In genomic region chr2:37554157-37554515, GRCh38 we compare ENCODE assay signal across 19 cellular contexts.
DNase-seq lines count a peak whose midpoint lies in the region; ATAC-seq, FAIRE-seq and TF ChIP-seq lines count a peak whose summit lies in the region.
"Had no signal": no experiment of that assay in that cellular context is flagged by ENCODE, and none has a peak within 500 bp of the region (broad histone marks: within the 10 kb centered on the region; RNA-seq: fewer than 3 reads in every experiment).

No MANE protein-coding gene starts in this region.

- TF ChIP-seq POLR2A in K562 (conservative IDR thresholded peaks at IDR 0.05): no peak

- no peak overlapping the region for H3K27ac ChIP-seq in K562 (ENCODE audit: extremely low read depth, low read depth, low read length)

- FAIRE-seq in K562 (lab: Jason Lieb, UNC): no peak
- FAIRE-seq: GM19239, H1 had no signal

- TF ChIP-seq CTCF in BE2C (IDR thresholded peaks at IDR 0.05; ENCODE audit: low read depth, low read length): no peak
- TF ChIP-seq CTCF in K562 (IDR thresholded peaks at IDR 0.05 in 2 of 3, conservative IDR thresholded peaks at IDR 0.05 in 1 of 3; ENCODE audit: insufficient read depth in 2 of 3, low read depth in 1 of 3, low read length in 3 of 3): no peak

- no peak overlapping the region for H3K4me2 ChIP-seq in K562 (ENCODE audit: insufficient read depth, low read length)

- BruUV-seq in K562 (replicated peaks; lab: Mats Ljungman, UMichigan): no TSS peak

- no peaks in the 10 kb centered on the region for H3K9me3 ChIP-seq in BE2C
- H3K9me3 ChIP-seq in K562 (replicated peaks; ENCODE audit: control insufficient read depth, insufficient read depth, low read depth, low read length): no peaks in the 10 kb centered on the region

- H3K4me1 Mint-ChIP-seq in activated T-helper 1 cell treated with anti-CD3 and anti-CD28 coated beads, Interleukin-12 subunit alpha, Interleukin-12 subunit beta, Interleukin-2, Interleukin-4 antibody, amounts not matched to agents 30 ng/mL and 10 ng/mL and 1 ng/mL, durations not matched to agents 14 hours and 24 hours and 36 hours (ENCODE audit: low read depth): peaks cover 11% of the 10 kb centered on the region

- peak; percentile 73; the same call in 2 of the 3 replicates for ATAC-seq in SK-N-SH treated with all-trans-retinoic acid at 6 μM for 48 hours
- ATAC-seq in K562: no peak

- H3K27me3 ChIP-seq in BE2C (no peaks in the 10 kb centered on the region), K562 (ENCODE audit: control insufficient read depth in 2 of 2, insufficient read depth in 2 of 2, low read length in 2 of 2) (no peaks in the 10 kb centered on the region)

- CTCF ChIA-PET in K562 (lab: Yijun Ruan, JAX; ENCODE audit: low intra/inter-chr PET ratio): no interaction called here

- intact Hi-C loops in K562 (cut with micrococcal nuclease): no loop called here
- intact Hi-C loops in activated T-helper 1 cell treated with anti-CD3 and anti-CD28 coated beads, Interleukin-12 subunit alpha, Interleukin-12 subunit beta, Interleukin-2, Interleukin-4 antibody, amounts not matched to agents 30 ng/mL and 10 ng/mL and 1 ng/mL, durations not matched to agents 14 hours and 24 hours and 36 hours (cut with micrococcal nuclease): no loop called here

- no peak overlapping the region for H3K4me3 Mint-ChIP-seq in activated T-helper 1 cell treated with anti-CD3 and anti-CD28 coated beads, Interleukin-12 subunit alpha, Interleukin-12 subunit beta, Interleukin-2, Interleukin-4 antibody, amounts not matched to agents 30 ng/mL and 10 ng/mL and 1 ng/mL, durations not matched to agents 14 hours and 24 hours and 36 hours

- 10% methylated on average over 2 of the region's 2 CpGs for WGBS in K562 (ENCODE audit: insufficient coverage, low coverage, missing lambda C conversion rate)

- no peaks in the 10 kb centered on the region for H3K9me1 ChIP-seq in K562 (ENCODE audit: control insufficient read depth, insufficient read depth, low read length)

- H3K4me1 ChIP-seq in BE2C: peaks cover 34% of the 10 kb centered on the region
- peaks cover 0 to 9% of the 10 kb centered on the region in 2 experiments; a peak in 2 of 5 replicates for H3K4me1 ChIP-seq in K562 (replicated peaks in 1 of 2; ENCODE audit: control insufficient read depth in 2 of 2, insufficient read depth in 2 of 2, low read length in 2 of 2)

- H4K20me1 ChIP-seq in K562 (replicated peaks; ENCODE audit: control insufficient read depth, insufficient read depth, low read length): no peaks in the 10 kb centered on the region

- H3K27me3 Mint-ChIP-seq in activated T-helper 1 cell treated with anti-CD3 and anti-CD28 coated beads, Interleukin-12 subunit alpha, Interleukin-12 subunit beta, Interleukin-2, Interleukin-4 antibody, amounts not matched to agents 30 ng/mL and 10 ng/mL and 1 ng/mL, durations not matched to agents 14 hours and 24 hours and 36 hours (ENCODE audit: insufficient read depth): no peaks in the 10 kb centered on the region

- no peak overlapping the region for H3K27ac Mint-ChIP-seq in activated T-helper 1 cell treated with anti-CD3 and anti-CD28 coated beads, Interleukin-12 subunit alpha, Interleukin-12 subunit beta, Interleukin-2, Interleukin-4 antibody, amounts not matched to agents 30 ng/mL and 10 ng/mL and 1 ng/mL, durations not matched to agents 14 hours and 24 hours and 36 hours

- H3K9me3 Mint-ChIP-seq in activated T-helper 1 cell treated with anti-CD3 and anti-CD28 coated beads, Interleukin-12 subunit alpha, Interleukin-12 subunit beta, Interleukin-2, Interleukin-4 antibody, amounts not matched to agents 30 ng/mL and 10 ng/mL and 1 ng/mL, durations not matched to agents 14 hours and 24 hours and 36 hours: no peaks in the 10 kb centered on the region

- in situ Hi-C loops in K562 (cut with MboI): no loop called here

- H3K9ac ChIP-seq in K562 (ENCODE audit: insufficient read depth in 1 of 2, low read depth in 2 of 2, low read length in 2 of 2): no peak overlapping the region

- H3K36me3 ChIP-seq in BE2C (no peaks in the 10 kb centered on the region), K562 (ENCODE audit: control insufficient read depth, insufficient read depth, low read length) (no peaks in the 10 kb centered on the region)

- POLR2A ChIA-PET in K562 (lab: Yijun Ruan, JAX): no interaction called here

- TF ChIP-seq RAD21 in K562 (CRISPR knock-in tag; conservative IDR thresholded peaks at IDR 0.05 in 1 of 2, IDR thresholded peaks at IDR 0.05 in 1 of 2): no peak

- no peaks in the 10 kb centered on the region for H3K36me3 Mint-ChIP-seq in activated T-helper 1 cell treated with anti-CD3 and anti-CD28 coated beads, Interleukin-12 subunit alpha, Interleukin-12 subunit beta, Interleukin-2, Interleukin-4 antibody, amounts not matched to agents 30 ng/mL and 10 ng/mL and 1 ng/mL, durations not matched to agents 14 hours and 24 hours and 36 hours (ENCODE audit: low read depth)

- H2AFZ ChIP-seq in K562 (ENCODE audit: low read depth, low read length): 0 out of 2 replicates have a peak overlapping the region, but pooled peaks have one; percentile 30

- no peak for TF ChIP-seq EP300 in K562 (IDR thresholded peaks at IDR 0.05; ENCODE audit: low read length)

- DNase-seq in BE2C (peak; percentile 72), GDM1 (lab: John Stamatoyannopoulos, UW) (peak; percentile 16), K562 (ENCODE audit: extremely low read depth in 1 of 4, low spot score in 3 of 4) (no peak), GM03348 (ENCODE audit: low spot score) (no peak), AML-193 (lab: John Stamatoyannopoulos, UW) (no peak)
- DNase-seq in activated T-helper 1 cell treated with anti-CD3 and anti-CD28 coated beads, Interleukin-12 subunit alpha, Interleukin-12 subunit beta, Interleukin-2, Interleukin-4 antibody, amounts not matched to agents 30 ng/mL and 10 ng/mL and 1 ng/mL, durations not matched to agents 14 hours and 24 hours and 36 hours (ENCODE audit: low spot score): no peak
- DNase-seq: COR-L47, DMS 273 treated with DMSO at 0.1 percent for 48 hours, DND-41, MV-4-11, NCI-H1417, NCI-H1930, NCI-H2171, NCI-H446, NCI-H526 treated with DMSO at 0.1 percent for 48 hours, SHP77 had no signal

- H3K4me3 ChIP-seq in BE2C (ENCODE audit: low read depth, low read length): no peak overlapping the region
- no peak overlapping the region for H3K4me3 ChIP-seq in K562

- no peaks in the 10 kb centered on the region for H3K79me2 ChIP-seq in K562 (ENCODE audit: control insufficient read depth, insufficient read depth, low read length)

TF ChIP-seq in SK-N-SH treated with all-trans-retinoic acid at 6 μM for 48 hours, 23 proteins besides CTCF, POLR2A, EP300 and RAD21 (continues in another document):
- no peak for TF ChIP-seq CSDC2 (CRISPR knock-in tag; IDR thresholded peaks at IDR 0.05)
- peak; percentile 84; the same call in 1 of the 2 replicates for TF ChIP-seq ESRRG (CRISPR knock-in tag; IDR thresholded peaks at IDR 0.05)
- TF ChIP-seq ZNF70 (CRISPR knock-in tag; IDR thresholded peaks at IDR 0.05): peak; percentile 76
- TF ChIP-seq GLIS3 (CRISPR knock-in tag; IDR thresholded peaks at IDR 0.05): peak; percentile 92; the same call in 1 of the 2 replicates
- TF ChIP-seq ZC3H10 (CRISPR knock-in tag; IDR thresholded peaks at IDR 0.05): no peak
- TF ChIP-seq OSR1 (CRISPR knock-in tag; IDR thresholded peaks at IDR 0.05): no peak
- no peak for TF ChIP-seq POU6F1 (CRISPR knock-in tag; IDR thresholded peaks at IDR 0.05; ENCODE audit: borderline replicate concordance, low read depth)

TF ChIP-seq in K562, 482 proteins besides CTCF, POLR2A, EP300 and RAD21 (continues in another document):
- TF ChIP-seq NFATC3 (IDR thresholded peaks at IDR 0.05) (no peak), PTRF (tag; IDR thresholded peaks at IDR 0.05) (no peak), SMARCC2 (IDR thresholded peaks at IDR 0.05; ENCODE audit: low read depth) (no peak), ZNF79 (CRISPR knock-in tag; IDR thresholded peaks at IDR 0.05; ENCODE audit: low read depth) (no peak), AFF4 (CRISPR knock-in tag; IDR thresholded peaks at IDR 0.05) (no peak), ETV1 (tag; conservative IDR thresholded peaks at IDR 0.05; ENCODE audit: low read depth) (no peak)

Comparison
In these comparisons a context has a peak if more than half of its experiments do, and no peak if none do; other contexts are left out.
1. DNase-seq: peak in BE2C (single experiment) and GDM1 (single experiment); none in K562 (0 of 4), GM03348 (single experiment), AML-193 (0 of 2) and activated T-helper 1 cell treated with anti-CD3 and anti-CD28 coated beads, Interleukin-12 subunit alpha, Interleukin-12 subunit beta, Interleukin-2, Interleukin-4 antibody, amounts not matched to agents 30 ng/mL and 10 ng/mL and 1 ng/mL, durations not matched to agents 14 hours and 24 hours and 36 hours (single experiment).